27 cellular contexts compared by ENCODE assay signal in the genomic region with DNA sequence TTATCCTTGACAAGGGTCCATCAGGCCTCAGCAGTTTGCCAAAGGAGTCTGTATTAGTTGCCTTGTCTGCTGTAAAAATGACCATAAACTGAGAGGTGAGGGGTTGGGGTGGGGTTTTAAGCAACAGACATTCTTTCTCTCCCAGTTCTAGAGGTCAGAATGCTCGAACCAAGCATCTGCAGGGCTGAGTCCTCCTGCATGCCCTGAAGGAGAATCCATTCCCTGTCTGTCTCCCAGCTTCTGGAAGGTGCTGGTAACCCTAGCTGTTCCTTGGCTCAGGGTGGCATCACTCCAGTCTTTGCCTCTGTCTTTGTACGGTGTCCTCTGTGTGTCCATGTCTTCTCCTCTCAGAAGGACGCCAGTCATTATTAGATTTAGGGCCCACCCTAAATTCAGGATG. TPM values are rescaled to one million over a fixed set of nuclear protein-coding genes. Genes with fewer than 3 reads are reported as not detected.
"Had no signal": no experiment of that assay in that cellular context is flagged by ENCODE, and none has a peak within 500 bp of the region (broad histone marks: within the 10 kb centered on the region; RNA-seq: fewer than 3 reads in every experiment).

No MANE protein-coding gene starts in this region.

- H3K4me3 ChIP-seq: left lung, lower lobe of right lung, pancreas, prostate gland, spleen, stomach, testis, thyroid gland, transverse colon, upper lobe of right lung had no signal

- H3K36me3 ChIP-seq: left lung, lower lobe of right lung, pancreas, prostate gland, spleen, stomach, thyroid gland, transverse colon, upper lobe of right lung had no signal

- H3K27me3 Mint-ChIP-seq: stimulated activated naive B cell treated with anti-CD40 and anti-IgM and Interleukin-4, amounts not matched to agents 10 μg/mL and 1 μg/mL and 100 μg/mL, for 72 hours had no signal

- H3K27ac ChIP-seq: left lung, lower lobe of right lung, pancreas, prostate gland, spleen, stomach, testis, thyroid gland, transverse colon, upper lobe of right lung had no signal

- H3K9me3 ChIP-seq: left lung, lower lobe of right lung, pancreas, prostate gland, stomach, testis, thyroid gland, transverse colon, upper lobe of right lung had no signal

- H3K4me3 Mint-ChIP-seq: naive thymus-derived CD8-positive, alpha-beta T cell; neural crest cell had no signal

- H3K4me1 ChIP-seq: left lung, lower lobe of right lung, pancreas, prostate gland, spleen, stomach, testis, thyroid gland, transverse colon, upper lobe of right lung had no signal

- H3K27ac Mint-ChIP-seq: naive thymus-derived CD8-positive, alpha-beta T cell had no signal

- ATAC-seq: left colon; left lung; lower lobe of right lung; naive thymus-derived CD8-positive, alpha-beta T cell; pancreas; right cardiac atrium; sciatic nerve; upper lobe of right lung had no signal

- H3K27me3 ChIP-seq: testis, thyroid gland had no signal

- H3K9me3 Mint-ChIP-seq: neural crest cell had no signal

- H3K4me1 Mint-ChIP-seq: neural crest cell had no signal

- DNase-seq: hippocampal formation; kidney glomerular epithelial cell; left colon; left lung; lower lobe of right lung; mammary epithelial cell; mesenchymal stem cell; naive thymus-derived CD8-positive, alpha-beta T cell; nucleus accumbens; pancreas; posterior cingulate gyrus; retina; right cardiac atrium; small intestine; spleen; stimulated activated CD4-positive, alpha-beta T cell treated with anti-CD3 and anti-CD28 coated beads, Interleukin-4, amount 100 ng/mL, for 24 hours; stimulated activated naive B cell treated with anti-CD40 and anti-IgM and Interleukin-4, amounts not matched to agents 10 μg/mL and 1 μg/mL and 100 μg/mL, for 72 hours; stimulated activated naive CD8-positive, alpha-beta T cell treated with anti-CD3 and anti-CD28 coated beads, Interleukin-15, Interleukin-2, amounts not matched to agents 100 U/mL and 50 U/mL, for 24 hours; stomach; testis; thyroid gland; transverse colon; upper lobe of right lung had no signal

RNA-seq across cellular contexts. Expression of gene IRF8, which starts 17.5 kb away (rescaled TPM):
- total RNA-seq: mammary epithelial cell had no signal
- polyA plus RNA-seq: keratinocyte, mammary epithelial cell had no signal
